Comparison of ENCODE assay signal across 8 cellular contexts in the genomic region with DNA sequence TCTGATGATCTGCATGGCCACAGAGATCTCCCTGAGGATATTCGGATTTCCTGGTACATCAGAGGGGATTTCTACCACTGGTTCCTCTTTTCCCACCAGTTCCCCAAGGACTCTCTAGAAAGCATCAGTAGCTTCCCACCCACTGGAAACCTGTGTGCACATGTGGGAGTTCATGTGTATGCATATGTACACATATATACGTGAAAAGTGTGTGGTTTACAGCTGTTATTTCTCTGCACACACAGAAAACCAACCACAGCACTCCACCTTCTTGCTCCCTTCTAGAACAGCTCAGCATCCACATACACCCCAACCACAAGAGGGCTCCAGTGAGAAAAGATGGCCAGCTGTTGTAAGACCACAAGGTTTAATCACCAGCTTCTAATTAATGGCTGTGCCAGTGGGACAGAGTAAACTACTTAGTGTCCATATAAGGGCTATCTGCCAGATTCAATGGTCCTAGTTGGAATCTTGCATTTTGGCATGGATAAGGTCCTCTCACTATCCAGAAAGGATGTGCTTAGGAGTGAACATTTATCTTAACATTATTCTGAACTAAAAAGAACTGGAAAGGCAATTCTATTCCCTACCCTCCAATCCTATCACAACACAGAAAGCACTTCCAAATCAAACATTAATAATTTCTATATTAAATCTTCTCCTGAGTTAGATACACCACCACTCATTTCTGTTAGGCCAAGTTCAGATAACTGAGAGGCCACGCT. TPM values are rescaled to one million over a fixed set of nuclear protein-coding genes. Genes with fewer than 3 reads are reported as not detected.
DNase-seq lines count a peak whose midpoint lies in the region; ATAC-seq and TF ChIP-seq lines count a peak whose summit lies in the region.

No MANE protein-coding gene starts in this region.

- TF ChIP-seq CTCF in osteocyte (IDR thresholded peaks at IDR 0.05), result peak; percentile 63

- no peaks in the 10 kb centered on the region for H3K9me3 Mint-ChIP-seq in activated CD4-positive, alpha-beta memory T cell treated with anti-CD3 and anti-CD28 coated beads, Interleukin-2, amount 10 ng/mL, durations not matched to agents 7 days and 5 days
- no peaks in the 10 kb centered on the region for H3K9me3 Mint-ChIP-seq in osteocyte (ENCODE audit: unreplicated experiment)

- H3K36me3 Mint-ChIP-seq in activated CD4-positive, alpha-beta memory T cell treated with anti-CD3 and anti-CD28 coated beads, Interleukin-2, amount 10 ng/mL, durations not matched to agents 7 days and 5 days (ENCODE audit: low read depth), result peaks cover 71% of the 10 kb centered on the region
- peaks cover 54% of the 10 kb centered on the region for H3K36me3 Mint-ChIP-seq in osteocyte (ENCODE audit: unreplicated experiment)

- H4K20me1 ChIP-seq in BLaER1 treated with 17β-estradiol and CSF1 and Interleukin-3, amounts not matched to agents 10 nM and 100 nM, result peaks cover 26 to 99% (median 82%) of the 10 kb centered on the region in 11 experiments; a peak in 20 of 22 replicates

- peak overlapping the region in 5 of 11 experiments; percentile 5 to 51 (median 10); a peak in 6 of 22 replicates for H3K27ac ChIP-seq in BLaER1 treated with 17β-estradiol and CSF1 and Interleukin-3, amounts not matched to agents 10 nM and 100 nM

- no peak overlapping the region for H3K4me3 ChIP-seq in BLaER1 treated with 17β-estradiol and CSF1 and Interleukin-3, amounts not matched to agents 10 nM and 100 nM

- H3K9me3 ChIP-seq in BLaER1 treated with 17β-estradiol and CSF1 and Interleukin-3, amounts not matched to agents 10 nM and 100 nM (replicated peaks in 1 of 11), result no peaks in the 10 kb centered on the region

- ATAC-seq in GM18520 (IDR thresholded peaks at IDR 0.05; ENCODE audit: unreplicated experiment) (peak; percentile 37), HG03439 (IDR thresholded peaks at IDR 0.05; ENCODE audit: unreplicated experiment) (no peak), HG02678 (IDR thresholded peaks at IDR 0.05; ENCODE audit: unreplicated experiment) (no peak)

- DNase-seq in NCI-H2227 treated with DMSO at 0.1 percent for 48 hours (lab: John Stamatoyannopoulos, UW), result peak; percentile 49
- peak; percentile 63 for DNase-seq in activated CD4-positive, alpha-beta memory T cell treated with anti-CD3 and anti-CD28 coated beads, Interleukin-2, amount 10 ng/mL, durations not matched to agents 7 days and 5 days
- peak; percentile 69 for DNase-seq in fibroblast of gingiva (ENCODE audit: low read depth)
- no peak for DNase-seq in osteocyte (ENCODE audit: extremely low spot score, unreplicated experiment)

- POLR2A ChIA-PET in activated CD4-positive, alpha-beta memory T cell treated with anti-CD3 and anti-CD28 coated beads, Interleukin-2, amount 10 ng/mL, durations not matched to agents 7 days and 5 days (lab: Charles Lee), result interaction anchor here (0.9 to 2.8 kb wide), 6 partner anchors 14 to 246 kb away, joined by 3 to 19 read pairs (median 5); a partner anchor contains a TSS

- H3K27me3 Mint-ChIP-seq in activated CD4-positive, alpha-beta memory T cell treated with anti-CD3 and anti-CD28 coated beads, Interleukin-2, amount 10 ng/mL, durations not matched to agents 7 days and 5 days, result no peaks in the 10 kb centered on the region
- no peaks in the 10 kb centered on the region for H3K27me3 Mint-ChIP-seq in osteocyte (ENCODE audit: unreplicated experiment)

- no peak overlapping the region for H3K4me3 Mint-ChIP-seq in activated CD4-positive, alpha-beta memory T cell treated with anti-CD3 and anti-CD28 coated beads, Interleukin-2, amount 10 ng/mL, durations not matched to agents 7 days and 5 days
- H3K4me3 Mint-ChIP-seq in osteocyte (ENCODE audit: unreplicated experiment), result no peak overlapping the region

- peaks cover 90 to 99% (median 97%) of the 10 kb centered on the region in 11 experiments for H3K36me3 ChIP-seq in BLaER1 treated with 17β-estradiol and CSF1 and Interleukin-3, amounts not matched to agents 10 nM and 100 nM

- H3K4me2 ChIP-seq in BLaER1 treated with 17β-estradiol and CSF1 and Interleukin-3, amounts not matched to agents 10 nM and 100 nM, result peak overlapping the region; percentile 47 to 84 (median 72)

- peak overlapping the region; percentile 25 for H3K27ac Mint-ChIP-seq in activated CD4-positive, alpha-beta memory T cell treated with anti-CD3 and anti-CD28 coated beads, Interleukin-2, amount 10 ng/mL, durations not matched to agents 7 days and 5 days
- peak overlapping the region; percentile 91 for H3K27ac Mint-ChIP-seq in osteocyte (ENCODE audit: unreplicated experiment)

- peaks cover 43% of the 10 kb centered on the region for H3K4me1 Mint-ChIP-seq in activated CD4-positive, alpha-beta memory T cell treated with anti-CD3 and anti-CD28 coated beads, Interleukin-2, amount 10 ng/mL, durations not matched to agents 7 days and 5 days
- peaks cover 63% of the 10 kb centered on the region for H3K4me1 Mint-ChIP-seq in osteocyte (ENCODE audit: unreplicated experiment)

- peak overlapping the region in 3 of 11 experiments; percentile 34 to 49 (median 42); a peak in 3 of 22 replicates for H3K9ac ChIP-seq in BLaER1 treated with 17β-estradiol and CSF1 and Interleukin-3, amounts not matched to agents 10 nM and 100 nM

- no peaks in the 10 kb centered on the region for H3K27me3 ChIP-seq in BLaER1 treated with 17β-estradiol and CSF1 and Interleukin-3, amounts not matched to agents 10 nM and 100 nM

- CTCF ChIA-PET in activated CD4-positive, alpha-beta memory T cell treated with anti-CD3 and anti-CD28 coated beads, Interleukin-2, amount 10 ng/mL, durations not matched to agents 7 days and 5 days (lab: Charles Lee), result interaction anchor here (0.6 to 12.7 kb wide), 30 partner anchors 8 to 498 kb away, joined by 3 to 89 read pairs (median 6); a partner anchor contains a TSS

- H3K4me1 ChIP-seq in BLaER1 treated with 17β-estradiol and CSF1 and Interleukin-3, amounts not matched to agents 10 nM and 100 nM, result peaks cover 86 to 99% (median 95%) of the 10 kb centered on the region in 10 experiments

RNA-seq across cellular contexts. Expression of a gene that starts 24.1 kb away (rescaled TPM):
- total RNA-seq in activated CD4-positive, alpha-beta memory T cell treated with anti-CD3 and anti-CD28 coated beads, Interleukin-2, amount 10 ng/mL, durations not matched to agents 7 days and 5 days, result under 1 TPM; 0.58 to 0.65 TPM
- 0.50 and 0.56 TPM in 2 replicates for total RNA-seq in osteocyte

RNA-seq across cellular contexts. Expression of a gene that starts 33.4 kb away (rescaled TPM):
- total RNA-seq in activated CD4-positive, alpha-beta memory T cell treated with anti-CD3 and anti-CD28 coated beads, Interleukin-2, amount 10 ng/mL, durations not matched to agents 7 days and 5 days, result not detected
- not detected in 2 replicates for total RNA-seq in osteocyte

RNA-seq across cellular contexts. Expression of a gene that starts 41.9 kb away (rescaled TPM):
- total RNA-seq in activated CD4-positive, alpha-beta memory T cell treated with anti-CD3 and anti-CD28 coated beads, Interleukin-2, amount 10 ng/mL, durations not matched to agents 7 days and 5 days, result not detected
- total RNA-seq in osteocyte, result not detected in 2 replicates

RNA-seq across cellular contexts. Expression of a gene that starts 49.8 kb away (rescaled TPM):
- 10 to 100 TPM; 10.5 to 11.1 TPM for total RNA-seq in activated CD4-positive, alpha-beta memory T cell treated with anti-CD3 and anti-CD28 coated beads, Interleukin-2, amount 10 ng/mL, durations not matched to agents 7 days and 5 days
- total RNA-seq in osteocyte, result 43.0 and 48.2 TPM in 2 replicates
